In genomic region chr14:63852817-63853730, GRCh38 we compare ENCODE assay signal across 8 cellular contexts. TPM values are rescaled to one million over a fixed set of nuclear protein-coding genes. Genes with fewer than 3 reads are reported as not detected.
DNase-seq lines count a peak whose midpoint lies in the region; ATAC-seq and TF ChIP-seq lines count a peak whose summit lies in the region.

SYNE2 (plus strand) TSS chr14:63853004; CDS start chr14:63909149, 56,145 bp downstream.

- H3K4me3 ChIP-seq in GM06990 (replicated peaks; ENCODE audit: low read depth, low read length) (peak within 1 kb of the TSS; percentile 80), GM23248 (peak within 1 kb of the TSS; percentile 76), uterus (peak within 1 kb of the TSS; percentile 61 to 98)

- H3K9me3 ChIP-seq in GM23248 (ENCODE audit: low read depth): no peaks in the 10 kb centered on the region
- no peaks in the 10 kb centered on the region for H3K9me3 ChIP-seq in uterus

- H3K4me1 ChIP-seq in GM23248 (ENCODE audit: insufficient read depth): peaks cover 5% of the 10 kb centered on the region
- no peaks in the 10 kb centered on the region for H3K4me1 ChIP-seq in uterus

- no peaks in the 10 kb centered on the region for H3F3A ChIP-seq in GM23248 (ENCODE audit: insufficient read depth)

- H2AFZ ChIP-seq in GM23248: peak within 1 kb of the TSS; percentile 87

- WGBS in GM23248 (ENCODE audit: low coverage in 1 of 2, low lambda C conversion rate in 2 of 2, missing lambda C conversion rate in 2 of 2), 2 experiments: 1 to 2% methylated on average over 34 to 106 of the region's 123 CpGs

- H3K36me3 ChIP-seq in GM06990 (ENCODE audit: control insufficient read depth, insufficient read depth, low read length) (no peaks in the 10 kb centered on the region), GM23248 (ENCODE audit: low read depth) (no peaks in the 10 kb centered on the region), uterus (no peaks in the 10 kb centered on the region)

- DNase-seq in GM06990 (ENCODE audit: extremely low read depth, insufficient read length): peak; percentile 89
- peak; percentile 78 for DNase-seq in GM23248
- peak; percentile 62 for DNase-seq in amniotic epithelial cell (ENCODE audit: low read depth)
- peak; percentile 90 for DNase-seq in left ventricle myocardium superior
- peak; percentile 22 for DNase-seq in putamen (ENCODE audit: low spot score)
- peak; percentile 67 to 79 for DNase-seq in uterus

- TF ChIP-seq CTCF in GM06990 (IDR thresholded peaks at IDR 0.05; ENCODE audit: insufficient read depth, low read length, poor library complexity, severe bottlenecking): peak; percentile 44
- TF ChIP-seq CTCF in LNCAP (IDR thresholded peaks at IDR 0.05): peak; percentile 19; the same call in 1 of the 2 replicates
- peak; percentile 15 to 71 (median 68) for TF ChIP-seq CTCF in uterus (IDR thresholded peaks at IDR 0.05)

- H3K27ac ChIP-seq in GM23248: no peak within 1 kb of the TSS
- H3K27ac ChIP-seq in uterus: peak within 1 kb of the TSS; percentile 94 to 97

- H3K27me3 ChIP-seq in GM06990 (replicated peaks; ENCODE audit: control insufficient read depth, insufficient read depth, low read length): no peaks in the 10 kb centered on the region
- no peaks in the 10 kb centered on the region for H3K27me3 ChIP-seq in GM23248 (replicated peaks; ENCODE audit: insufficient read depth)
- no peaks in the 10 kb centered on the region for H3K27me3 ChIP-seq in uterus

- peak; percentile 92 for ATAC-seq in left ventricle myocardium superior

- peak within 1 kb of the TSS; percentile 81 for H3K4me2 ChIP-seq in GM23248 (ENCODE audit: unreplicated experiment)

- H3K9ac ChIP-seq in GM23248: peak within 1 kb of the TSS; percentile 60

- intact Hi-C loops in T-helper 1 cell treated with Interleukin-12 subunit alpha and Interleukin-12 subunit beta and Interleukin-4 antibody, amounts not matched to agents 30 ng/mL and 1 ng/mL, for 36 hours (cut with micrococcal nuclease): loop anchor here (1.0 to 5.0 kb wide), 8 partner anchors 11 to 687 kb away; partner anchors contain the start of genes HSPA2, MTHFD1, PPP2R5E and SGPP1
- intact Hi-C loops in left ventricle myocardium superior (cut with micrococcal nuclease): no loop called here
- intact Hi-C loops in uterus (cut with DNase I; ENCODE audit: low total_unique reads): no loop called here

- peak; percentile 77 for TF ChIP-seq POLR2A in uterus (IDR thresholded peaks at IDR 0.05)

- in situ Hi-C loops in GM23248 (cut with MboI): no loop called here

- no peaks in the 10 kb centered on the region for H3K79me2 ChIP-seq in GM23248 (ENCODE audit: insufficient read depth)

- no peaks in the 10 kb centered on the region for H3K9me2 ChIP-seq in GM23248 (ENCODE audit: insufficient read depth)

- H4K20me1 ChIP-seq in GM23248 (ENCODE audit: insufficient read depth): no peaks in the 10 kb centered on the region

RNA-seq across cellular contexts. Expression of gene SYNE2, which starts in this region (rescaled TPM):
- 3.5 and 4.4 TPM in 2 replicates for total RNA-seq in GM23248 (2014; rRNA removed; shearing (Covaris generic))
- polyA plus RNA-seq in GM23248 (2016; fragmentation: Nextera tagmentation; extraction: Ambion mirVana): 1.8 and 2.8 TPM in 2 replicates
- 163 and 168 TPM in 2 replicates for total RNA-seq in T-helper 1 cell treated with Interleukin-12 subunit alpha and Interleukin-12 subunit beta and Interleukin-4 antibody, amounts not matched to agents 30 ng/mL and 1 ng/mL, for 36 hours
- 259 TPM for total RNA-seq in left ventricle myocardium superior
- total RNA-seq in uterus: 100 to 1,000 TPM; 101 to 162 (median 114) TPM

Comparison
In these comparisons a context has a peak if more than half of its experiments do, and no peak if none do; other contexts are left out.
1. RNA of gene SYNE2 (total RNA-seq): 259 TPM in left ventricle myocardium superior (single experiment), 163 to 168 TPM in T-helper 1 cell treated with Interleukin-12 subunit alpha and Interleukin-12 subunit beta and Interleukin-4 antibody, amounts not matched to agents 30 ng/mL and 1 ng/mL, for 36 hours and 101 to 162 TPM in uterus; 3.5 to 4.4 TPM in GM23248; every median in the first group is over 10 times any median in the second.
2. DNase-seq: peak in every context shown above with its lines; median percentile 90 in left ventricle myocardium superior; 89 in GM06990; 78 in GM23248; 73 in uterus; 62 in amniotic epithelial cell; 22 in putamen.
3. Peak in every context shown above with its lines, with median percentiles within 50 percentile points of each other: H3K4me3 ChIP-seq and CTCF ChIP-seq.